Comparison of ENCODE assay signal across 23 cellular contexts in the genomic region with DNA sequence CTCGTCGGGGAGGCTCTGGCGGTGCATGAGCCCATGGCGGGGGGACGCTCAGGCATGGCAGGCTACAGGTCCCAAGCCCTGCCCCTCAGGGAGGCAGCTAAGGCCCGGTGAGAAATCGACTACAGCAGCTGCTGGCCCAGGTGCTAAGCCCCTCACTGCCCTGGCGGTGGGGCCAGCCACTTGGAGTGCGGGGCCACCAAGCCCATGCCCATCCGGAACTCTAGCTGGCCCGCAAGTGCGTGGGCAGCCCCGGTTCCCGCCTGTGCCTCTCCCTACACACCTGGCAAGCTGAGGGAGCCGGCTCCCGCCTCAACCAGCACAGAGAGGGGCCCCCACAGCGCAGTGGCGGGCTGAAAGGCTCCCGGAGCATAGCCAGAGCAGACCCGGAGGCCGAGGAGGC.
"Had no signal": no experiment of that assay in that cellular context is flagged by ENCODE, and none has a peak within 500 bp of the region (broad histone marks: within the 10 kb centered on the region; RNA-seq: fewer than 3 reads in every experiment).

No MANE protein-coding gene starts in this region.

- H3K27me3 ChIP-seq: brain microvascular endothelial cell, SJCRH30 had no signal

- H3K36me3 ChIP-seq: brain microvascular endothelial cell, SJCRH30 had no signal

- H3K9me3 ChIP-seq: SJCRH30, SK-N-SH had no signal

- H3K27ac Mint-ChIP-seq: activated CD4-positive, alpha-beta T cell treated with anti-CD3 and anti-CD28 coated beads for 36 hours; activated CD8-positive, alpha-beta T cell treated with anti-CD3 and anti-CD28 coated beads for 36 hours; activated naive CD8-positive, alpha-beta T cell treated with anti-CD3 and anti-CD28 coated beads for 36 hours; activated T-cell treated with anti-CD3 and anti-CD28 coated beads, Interleukin-2, amount 50 U/mL, for 72 hours; activated T-helper 2 cell treated with anti-CD3 and anti-CD28 coated beads, Interferon-gamma antibody, Interleukin-2, Interleukin-4, amounts not matched to agents 10 μg/mL and 5 μg/mL and 100 μg/mL, durations not matched to agents 14 hours and 24 hours and 36 hours had no signal

- H3K27me3 Mint-ChIP-seq: activated CD4-positive, alpha-beta T cell treated with anti-CD3 and anti-CD28 coated beads for 36 hours; activated CD8-positive, alpha-beta T cell treated with anti-CD3 and anti-CD28 coated beads for 36 hours; activated naive CD8-positive, alpha-beta T cell treated with anti-CD3 and anti-CD28 coated beads for 36 hours had no signal

- DNase-seq: activated CD4-positive, alpha-beta T cell treated with anti-CD3 and anti-CD28 coated beads for 36 hours; activated CD4-positive, alpha-beta T cell treated with anti-CD3 and anti-CD28 coated beads, Interleukin-2, amount 50 U/mL, for 1 hour; activated CD4-positive, CD25-positive, alpha-beta regulatory T cell; activated CD8-positive, alpha-beta memory T cell treated with anti-CD3 and anti-CD28 coated beads, Interleukin-2, amount 50 U/mL, for 4 hours; activated CD8-positive, alpha-beta T cell treated with anti-CD3 and anti-CD28 coated beads for 36 hours; activated naive CD4-positive, alpha-beta T cell treated with Interleukin-2 at 50 U/mL for 16 hours; activated naive CD8-positive, alpha-beta T cell treated with anti-CD3 and anti-CD28 coated beads for 36 hours; activated T-cell treated with anti-CD3 and anti-CD28 coated beads, Interleukin-2, amount 50 U/mL, for 72 hours; brain microvascular endothelial cell; NCI-H1092; NCI-H1417; NCI-H1930; NCI-H2171 treated with DMSO at 0.1 percent for 48 hours; NCI-H226; NCI-H526 treated with DMSO at 0.1 percent for 48 hours; NCI-H82; SJCRH30; SK-N-SH; T-helper 1 cell had no signal

- H3K4me1 Mint-ChIP-seq: activated CD4-positive, alpha-beta T cell treated with anti-CD3 and anti-CD28 coated beads for 36 hours; activated naive CD8-positive, alpha-beta T cell treated with anti-CD3 and anti-CD28 coated beads for 36 hours had no signal

- H3K4me3 Mint-ChIP-seq: activated CD4-positive, alpha-beta T cell treated with anti-CD3 and anti-CD28 coated beads for 36 hours; activated CD8-positive, alpha-beta T cell treated with anti-CD3 and anti-CD28 coated beads for 36 hours; activated naive CD8-positive, alpha-beta T cell treated with anti-CD3 and anti-CD28 coated beads for 36 hours; activated T-cell treated with anti-CD3 and anti-CD28 coated beads, Interleukin-2, amount 50 U/mL, for 72 hours had no signal

- H3K4me3 ChIP-seq: SJCRH30 had no signal

- H3K4me1 ChIP-seq: SJCRH30 had no signal

- ATAC-seq: activated CD4-positive, alpha-beta T cell treated with anti-CD3 and anti-CD28 coated beads for 36 hours; activated CD8-positive, alpha-beta T cell treated with anti-CD3 and anti-CD28 coated beads for 36 hours; activated T-cell treated with anti-CD3 and anti-CD28 coated beads, Interleukin-2, amount 50 U/mL, for 72 hours; HepG2 had no signal

- H3K9ac ChIP-seq: KMS-11, SK-N-SH had no signal

- H3K4me2 ChIP-seq: KMS-11, SK-N-SH had no signal

- H3K27ac ChIP-seq: brain microvascular endothelial cell, KMS-11, SJCRH30, VCaP had no signal

- H3K36me3 Mint-ChIP-seq: activated naive CD8-positive, alpha-beta T cell treated with anti-CD3 and anti-CD28 coated beads for 36 hours had no signal
